ENCODE assay signal across 1 cellular context in the genomic region with DNA sequence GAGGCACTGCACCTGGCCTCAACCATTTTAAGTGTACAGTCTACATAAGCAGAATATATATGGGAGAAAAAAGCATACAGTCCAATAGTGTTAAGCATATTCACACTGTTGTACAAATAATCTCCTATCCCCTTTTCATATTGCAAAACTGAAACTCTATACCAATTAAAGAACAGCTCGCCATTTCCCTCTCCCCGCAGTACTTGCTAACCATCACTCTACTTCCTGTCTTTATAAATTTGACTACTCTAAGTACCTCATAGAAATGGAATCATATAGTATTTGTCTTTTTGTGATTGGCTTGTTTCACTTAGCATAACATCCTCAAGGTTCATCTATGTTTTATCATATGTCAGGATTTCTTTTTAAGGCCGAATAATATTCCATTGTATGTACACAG.
A peak's percentile ranks its signal among the peaks of the same experiment; 100 is the strongest.
TF ChIP-seq lines count a peak whose summit lies in the region.

No MANE protein-coding gene starts in this region.

TF ChIP-seq in GM12878, 131 proteins besides CTCF, POLR2A, EP300 and RAD21:
- TF ChIP-seq ZBTB11 (CRISPR knock-in tag; IDR thresholded peaks at IDR 0.05) (no peak), ZNF24 (IDR thresholded peaks at IDR 0.05) (no peak), SP1 (IDR thresholded peaks at IDR 0.05; ENCODE audit: low read depth, low read length) (no peak), PAX5 (IDR thresholded peaks at IDR 0.05; ENCODE audit: borderline replicate concordance, low read depth, low read length) (no peak), GABPA (IDR thresholded peaks at IDR 0.05; ENCODE audit: low read depth) (no peak), YBX1 (IDR thresholded peaks at IDR 0.05) (no peak), BCL11A (IDR thresholded peaks at IDR 0.05; ENCODE audit: low read depth, low read length) (no peak), WRNIP1 (IDR thresholded peaks at IDR 0.05; ENCODE audit: borderline replicate concordance, low read depth, low read length) (no peak), BMI1 (IDR thresholded peaks at IDR 0.05; ENCODE audit: borderline replicate concordance) (no peak), ZNF384 (IDR thresholded peaks at IDR 0.05; ENCODE audit: borderline replicate concordance, low read depth, low read length) (no peak), CHD1 (IDR thresholded peaks at IDR 0.05; ENCODE audit: low read depth, low read length) (no peak), EED (IDR thresholded peaks at IDR 0.05; ENCODE audit: low read depth) (no peak), RUNX3 (IDR thresholded peaks at IDR 0.05; ENCODE audit: low read length) (0 out of 2 replicates have a peak, but pooled peaks have one; percentile 5), SMC3 (IDR thresholded peaks at IDR 0.05; ENCODE audit: borderline replicate concordance, low read length) (0 out of 2 replicates have a peak, but pooled peaks have one; percentile 6), MAX (IDR thresholded peaks at IDR 0.05; ENCODE audit: low read depth, low read length) (no peak), MTA2 (IDR thresholded peaks at IDR 0.05; ENCODE audit: low read depth) (no peak), KDM1A (IDR thresholded peaks at IDR 0.05; ENCODE audit: borderline replicate concordance) (no peak)
- TF ChIP-seq, protein P1, sequence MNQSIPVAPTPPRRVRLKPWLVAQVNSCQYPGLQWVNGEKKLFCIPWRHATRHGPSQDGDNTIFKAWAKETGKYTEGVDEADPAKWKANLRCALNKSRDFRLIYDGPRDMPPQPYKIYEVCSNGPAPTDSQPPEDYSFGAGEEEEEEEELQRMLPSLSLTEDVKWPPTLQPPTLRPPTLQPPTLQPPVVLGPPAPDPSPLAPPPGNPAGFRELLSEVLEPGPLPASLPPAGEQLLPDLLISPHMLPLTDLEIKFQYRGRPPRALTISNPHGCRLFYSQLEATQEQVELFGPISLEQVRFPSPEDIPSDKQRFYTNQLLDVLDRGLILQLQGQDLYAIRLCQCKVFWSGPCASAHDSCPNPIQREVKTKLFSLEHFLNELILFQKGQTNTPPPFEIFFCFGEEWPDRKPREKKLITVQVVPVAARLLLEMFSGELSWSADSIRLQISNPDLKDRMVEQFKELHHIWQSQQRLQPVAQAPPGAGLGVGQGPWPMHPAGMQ (IDR thresholded peaks at IDR 0.05; ENCODE audit: borderline replicate concordance) = no peak
